Comparison of ENCODE assay signal across 28 cellular contexts in genomic region chr11:69440876-69441275, GRCh38. TPM values are rescaled to one million over a fixed set of nuclear protein-coding genes. Genes with fewer than 3 reads are reported as not detected.
DNase-seq lines count a peak whose midpoint lies in the region; ATAC-seq and TF ChIP-seq lines count a peak whose summit lies in the region.
"Had no signal": no experiment of that assay in that cellular context is flagged by ENCODE, and none has a peak within 500 bp of the region (broad histone marks: within the 10 kb centered on the region; RNA-seq: fewer than 3 reads in every experiment).

No MANE protein-coding gene starts in this region.

- H3K36me3 Mint-ChIP-seq in chondrocyte (ENCODE audit: low read depth), result no peaks in the 10 kb centered on the region
- H3K36me3 Mint-ChIP-seq in nephron (ENCODE audit: low read depth), result no peaks in the 10 kb centered on the region
- H3K36me3 Mint-ChIP-seq: CD14-positive monocyte; CD8-positive, alpha-beta memory T cell had no signal

- H3K27ac Mint-ChIP-seq in chondrocyte (ENCODE audit: unreplicated experiment) (no peak overlapping the region), nephron (peak overlapping the region in 2 of 3 experiments; percentile 31 to 33)
- H3K27ac Mint-ChIP-seq: CD14-positive monocyte; CD8-positive, alpha-beta memory T cell; GM23338 had no signal

- no peaks in the 10 kb centered on the region for H3K36me3 ChIP-seq in spleen
- H3K36me3 ChIP-seq: BE2C, HAP-1, MG63 had no signal

- H3K4me1 Mint-ChIP-seq in chondrocyte (ENCODE audit: low read depth), result peaks cover 35% of the 10 kb centered on the region
- H3K4me1 Mint-ChIP-seq in nephron, result peaks cover 42% of the 10 kb centered on the region

- TF ChIP-seq CTCF in chondrocyte (IDR thresholded peaks at IDR 0.05) (no peak), nephron (IDR thresholded peaks at IDR 0.05; ENCODE audit: unreplicated experiment in 3 of 3) (no peak), spleen (IDR thresholded peaks at IDR 0.05 in 8 of 11, conservative IDR thresholded peaks at IDR 0.05 in 3 of 11) (no peak)

- H3K27ac ChIP-seq in right cardiac atrium (ENCODE audit: low read length) (no peak overlapping the region), spleen (no peak overlapping the region)
- H3K27ac ChIP-seq: 22Rv1 had no signal

- H3K4me3 ChIP-seq in right cardiac atrium (ENCODE audit: low read length), result no peak overlapping the region
- H3K4me3 ChIP-seq in spleen, result no peak overlapping the region
- H3K4me3 ChIP-seq: GM23338, HAP-1, K562, MG63 had no signal

- H3K9me3 ChIP-seq in right cardiac atrium (ENCODE audit: control insufficient read depth, low read length) (no peaks in the 10 kb centered on the region), spleen (no peaks in the 10 kb centered on the region)
- H3K9me3 ChIP-seq: BE2C, HAP-1, MG63, SK-N-SH had no signal

- no peak for ATAC-seq in Right ventricle myocardium superior (ENCODE audit: poor library complexity)
- no peak for ATAC-seq in right cardiac atrium
- no peak for ATAC-seq in GM21528 (IDR thresholded peaks at IDR 0.05; ENCODE audit: low FRiP score, unreplicated experiment)
- ATAC-seq: GM23338, K562 had no signal

- intact Hi-C loops in Right ventricle myocardium superior (cut with DNase I), result loop anchor here (10.0 kb wide), 2 partner anchors 146 to 194 kb away; partner anchors contain the start of gene MYEOV
- intact Hi-C loops in right cardiac atrium (cut with DNase I), result loop anchor here (10.0 kb wide), 2 partner anchors 146 to 194 kb away; partner anchors contain the start of gene MYEOV (in 3 of the 4)
- intact Hi-C loops in spleen (cut with DNase I; ENCODE audit: low total_unique reads), result no loop called here

- DNase-seq in Right ventricle myocardium superior (peak; percentile 20), right cardiac atrium (no peak), chondrocyte (ENCODE audit: low spot score) (peak; percentile 34), spleen (peak; percentile 59), SK-N-DZ (ENCODE audit: low spot score) (no peak), KG1 (lab: John Stamatoyannopoulos, UW) (no peak)
- DNase-seq: ACHN, BE2C, Calu3, DMS79 treated with DMSO at 0.1 percent for 48 hours, MG63, NCI-H1105 treated with DMSO at 0.1 percent for 48 hours, NCI-H2029 treated with DMSO at 0.1 percent for 48 hours, NCI-H2227 treated with DMSO at 0.1 percent for 48 hours, NCI-H526 treated with DMSO at 0.1 percent for 48 hours, SIG-M5, SK-N-SH had no signal

- 94% methylated on average over 6 of the region's 6 CpGs for WGBS in right cardiac atrium
- 93 to 97% (median 96%) methylated on average over 6 of the region's 6 CpGs for WGBS in spleen, 5 donors

- H3K27me3 Mint-ChIP-seq in chondrocyte (ENCODE audit: low read depth) (no peaks in the 10 kb centered on the region), nephron (ENCODE audit: low read depth) (peaks cover 6% of the 10 kb centered on the region)

- H3K9me3 Mint-ChIP-seq in chondrocyte (ENCODE audit: low read depth) (no peaks in the 10 kb centered on the region), nephron (no peaks in the 10 kb centered on the region)
- H3K9me3 Mint-ChIP-seq: CD8-positive, alpha-beta memory T cell had no signal

- H3K4me1 ChIP-seq in right cardiac atrium (ENCODE audit: control insufficient read depth, insufficient read depth, low read length) (peaks cover 4% of the 10 kb centered on the region), spleen (peaks cover 18 to 49% (median 33%) of the 10 kb centered on the region in 6 donors)

- H3K27me3 ChIP-seq in right cardiac atrium (ENCODE audit: control insufficient read depth, insufficient read depth), result no peaks in the 10 kb centered on the region
- peaks cover 0 to 8% (median 0%) of the 10 kb centered on the region in 7 donors for H3K27me3 ChIP-seq in spleen (replicated peaks in 1 of 7)
- H3K27me3 ChIP-seq: BE2C, MG63 had no signal

- H3K4me3 Mint-ChIP-seq in chondrocyte (ENCODE audit: unreplicated experiment) (no peak overlapping the region), nephron (no peak overlapping the region)
- H3K4me3 Mint-ChIP-seq: GM23338 had no signal

- TF ChIP-seq POLR2A in spleen (IDR thresholded peaks at IDR 0.05), result no peak

RNA-seq across cellular contexts. Expression of gene LINC01488, which starts 40.6 kb away (rescaled TPM):
- total RNA-seq in Right ventricle myocardium superior, result 0.22 TPM
- total RNA-seq in right cardiac atrium, result under 1 TPM in 2 of 4 donors, not detected in 2; 0.14 to 0.17 TPM
- polyA plus RNA-seq in right cardiac atrium, result 0.16 TPM
- not detected in 3 replicates for total RNA-seq in chondrocyte
- not detected for total RNA-seq in spleen
- polyA plus RNA-seq in spleen, result not detected
- polyA plus RNA-seq in SK-N-DZ (2014; cell fraction: cytosol; rRNA removed), result not detected in 2 replicates
- polyA plus RNA-seq in SK-N-DZ (2014; cell fraction: nucleus; rRNA removed), result 0.27 TPM in 1 of 2 replicates, not detected in the other
- total RNA-seq: Calu3; CD8-positive, alpha-beta memory T cell; GM23338; HT-29; K562; LHCN-M2; NCI-H460 had no signal
- polyA plus RNA-seq: CD14-positive monocyte; CD8-positive, alpha-beta memory T cell; GM23338; K562; SK-N-SH had no signal

Comparison
In these comparisons a context has a peak if more than half of its experiments do, and no peak if none do; other contexts are left out.
1. DNase-seq: peak in Right ventricle myocardium superior (single experiment), chondrocyte (single experiment) and spleen (single experiment); none in right cardiac atrium (0 of 3), SK-N-DZ (single experiment) and KG1 (single experiment).